In genomic region chr3:137763594-137763938, GRCh38 we compare ENCODE assay signal across 15 cellular contexts. TPM values are rescaled to one million over a fixed set of nuclear protein-coding genes. Genes with fewer than 3 reads are reported as not detected.
DNase-seq lines count a peak whose midpoint lies in the region; ATAC-seq, FAIRE-seq and TF ChIP-seq lines count a peak whose summit lies in the region.
"Had no signal": no experiment of that assay in that cellular context is flagged by ENCODE, and none has a peak within 500 bp of the region (broad histone marks: within the 10 kb centered on the region; RNA-seq: fewer than 3 reads in every experiment).

No MANE protein-coding gene starts in this region.

- no peak for TF ChIP-seq POLR2A in stomach (IDR thresholded peaks at IDR 0.05)
- TF ChIP-seq POLR2A in GM12892 (IDR thresholded peaks at IDR 0.05; ENCODE audit: low read depth, low read length): no peak
- TF ChIP-seq POLR2A in testis (IDR thresholded peaks at IDR 0.05): no peak

- H3K36me3 ChIP-seq in iPS-20b (ENCODE audit: insufficient read depth, low read depth, low read length) (no peaks in the 10 kb centered on the region), stomach (no peaks in the 10 kb centered on the region), testis (ENCODE audit: low read depth, missing control alignments) (no peaks in the 10 kb centered on the region)
- H3K36me3 ChIP-seq: transverse colon had no signal

- peaks cover 89% of the 10 kb centered on the region for H3K27me3 Mint-ChIP-seq in activated CD8-positive, alpha-beta T cell treated with anti-CD3 and anti-CD28 coated beads, Interleukin-2, amount 10 ng/mL, durations not matched to agents 7 days and 5 days (ENCODE audit: low read depth)
- H3K27me3 Mint-ChIP-seq in activated CD8-positive, alpha-beta T cell treated with anti-CD3 and anti-CD28 coated beads for 36 hours: peaks cover 76% of the 10 kb centered on the region

- POLR2A ChIA-PET in activated CD8-positive, alpha-beta T cell treated with anti-CD3 and anti-CD28 coated beads, Interleukin-2, amount 10 ng/mL, durations not matched to agents 7 days and 5 days (lab: Charles Lee): no interaction called here
- POLR2A ChIA-PET in activated CD8-positive, alpha-beta T cell treated with anti-CD3 and anti-CD28 coated beads for 36 hours (lab: Charles Lee): interaction anchor here (1.1 kb wide), 1 partner anchor 26 kb away, joined by 3 read pairs; no protein-coding TSS in a partner anchor

- H3K4me1 Mint-ChIP-seq in activated CD8-positive, alpha-beta T cell treated with anti-CD3 and anti-CD28 coated beads, Interleukin-2, amount 10 ng/mL, durations not matched to agents 7 days and 5 days (ENCODE audit: low read depth): peaks cover 9% of the 10 kb centered on the region
- peaks cover 2% of the 10 kb centered on the region for H3K4me1 Mint-ChIP-seq in activated CD8-positive, alpha-beta T cell treated with anti-CD3 and anti-CD28 coated beads for 36 hours (ENCODE audit: low read depth)

- no peak for TF ChIP-seq EP300 in stomach (IDR thresholded peaks at IDR 0.05)

- peak overlapping the region; percentile 18 for H3K4me3 Mint-ChIP-seq in activated CD8-positive, alpha-beta T cell treated with anti-CD3 and anti-CD28 coated beads, Interleukin-2, amount 10 ng/mL, durations not matched to agents 7 days and 5 days
- no peak overlapping the region for H3K4me3 Mint-ChIP-seq in activated CD8-positive, alpha-beta T cell treated with anti-CD3 and anti-CD28 coated beads for 36 hours
- H3K4me3 Mint-ChIP-seq: T-helper 1 cell treated with Interleukin-12 subunit alpha and Interleukin-12 subunit beta and Interleukin-4 antibody, amounts not matched to agents 30 μg/mL and 1 μg/mL, for 36 hours had no signal

- WGBS in stomach, 5 donors: 1 to 3% (median 1%) methylated on average over 18 of the region's 18 CpGs
- WGBS in testis, 2 donors: 1% methylated on average over 18 of the region's 18 CpGs

- H3K4me3 ChIP-seq in iPS-20b (ENCODE audit: low read length) (peak overlapping the region; percentile 52; the same call in 1 of the 2 replicates), stomach (peak overlapping the region in 3 of 4 donors; percentile 25 to 46 (median 34)), testis (no peak overlapping the region)

- no peak overlapping the region for H3K27ac Mint-ChIP-seq in activated CD8-positive, alpha-beta T cell treated with anti-CD3 and anti-CD28 coated beads, Interleukin-2, amount 10 ng/mL, durations not matched to agents 7 days and 5 days
- H3K27ac Mint-ChIP-seq in activated CD8-positive, alpha-beta T cell treated with anti-CD3 and anti-CD28 coated beads for 36 hours: no peak overlapping the region
- H3K27ac Mint-ChIP-seq: T-helper 1 cell treated with Interleukin-12 subunit alpha and Interleukin-12 subunit beta and Interleukin-4 antibody, amounts not matched to agents 30 μg/mL and 1 μg/mL, for 36 hours had no signal

- H3K4me1 ChIP-seq in iPS-20b (ENCODE audit: insufficient read depth, low read length): peaks cover 36% of the 10 kb centered on the region; the same call in 1 of the 2 replicates
- peaks cover 20 to 73% (median 45%) of the 10 kb centered on the region in 4 donors for H3K4me1 ChIP-seq in stomach
- peaks cover 10% of the 10 kb centered on the region for H3K4me1 ChIP-seq in testis

- no peak for FAIRE-seq in GM12892 (lab: Jason Lieb, UNC)

- TF ChIP-seq CTCF in activated CD8-positive, alpha-beta T cell treated with anti-CD3 and anti-CD28 coated beads for 36 hours (IDR thresholded peaks at IDR 0.05): no peak
- TF ChIP-seq CTCF in stomach (IDR thresholded peaks at IDR 0.05) (no peak), testis (IDR thresholded peaks at IDR 0.05) (no peak)

- H3K9me3 ChIP-seq in iPS-20b (ENCODE audit: insufficient read depth, low read depth, low read length) (peaks cover 5% of the 10 kb centered on the region; the same call in 1 of the 2 replicates), stomach (no peaks in the 10 kb centered on the region), testis (no peaks in the 10 kb centered on the region)
- H3K9me3 ChIP-seq: transverse colon had no signal

- H3K9me3 Mint-ChIP-seq in activated CD8-positive, alpha-beta T cell treated with anti-CD3 and anti-CD28 coated beads, Interleukin-2, amount 10 ng/mL, durations not matched to agents 7 days and 5 days (ENCODE audit: insufficient read depth): no peaks in the 10 kb centered on the region
- H3K9me3 Mint-ChIP-seq in activated CD8-positive, alpha-beta T cell treated with anti-CD3 and anti-CD28 coated beads for 36 hours: no peaks in the 10 kb centered on the region

- DNase-seq in activated CD8-positive, alpha-beta T cell treated with anti-CD3 and anti-CD28 coated beads, Interleukin-2, amount 10 ng/mL, durations not matched to agents 7 days and 5 days: no peak
- DNase-seq in activated CD8-positive, alpha-beta T cell treated with anti-CD3 and anti-CD28 coated beads for 36 hours: no peak
- DNase-seq in NCI-H1105 treated with DMSO at 0.1 percent for 48 hours (lab: John Stamatoyannopoulos, UW) (peak; percentile 66), stomach (no peak), GM12892 (ENCODE audit: insufficient read length) (no peak), testis (no peak), SHP77 treated with DMSO at 0.1 percent for 48 hours (lab: John Stamatoyannopoulos, UW) (no peak)
- DNase-seq: activated CD4-positive, alpha-beta T cell treated with anti-CD3 and anti-CD28 coated beads, Interleukin-2, amount 50 U/mL, for 48 hours; central memory CD4-positive, alpha-beta T cell had no signal

- no peak overlapping the region for H3K9ac ChIP-seq in iPS-20b (ENCODE audit: low read depth, low read length)
- H3K9ac ChIP-seq: KMS-11 had no signal

- H3K27ac ChIP-seq in iPS-20b (ENCODE audit: low read length) (no peak overlapping the region), stomach (no peak overlapping the region), testis (no peak overlapping the region)
- H3K27ac ChIP-seq: KMS-11, transverse colon had no signal

- CTCF ChIA-PET in activated CD8-positive, alpha-beta T cell treated with anti-CD3 and anti-CD28 coated beads, Interleukin-2, amount 10 ng/mL, durations not matched to agents 7 days and 5 days (lab: Charles Lee): no interaction called here
- CTCF ChIA-PET in activated CD8-positive, alpha-beta T cell treated with anti-CD3 and anti-CD28 coated beads for 36 hours (lab: Charles Lee): no interaction called here

- no peak for ATAC-seq in activated CD8-positive, alpha-beta T cell treated with anti-CD3 and anti-CD28 coated beads, Interleukin-2, amount 10 ng/mL, durations not matched to agents 7 days and 5 days
- no peak for ATAC-seq in activated CD8-positive, alpha-beta T cell treated with anti-CD3 and anti-CD28 coated beads for 36 hours

- intact Hi-C loops in activated CD8-positive, alpha-beta T cell treated with anti-CD3 and anti-CD28 coated beads for 36 hours (cut with micrococcal nuclease): no loop called here
- intact Hi-C loops in stomach (cut with DNase I; ENCODE audit: low total_unique reads): no loop called here
- intact Hi-C loops in testis (cut with DNase I; ENCODE audit: low total_unique reads): no loop called here

- H3K27me3 ChIP-seq in iPS-20b (ENCODE audit: insufficient read depth, low read length) (peaks cover 100% of the 10 kb centered on the region), stomach (peaks cover 30 to 100% (median 82%) of the 10 kb centered on the region in 3 donors), testis (no peaks in the 10 kb centered on the region)

- peaks cover 13% of the 10 kb centered on the region for H3K36me3 Mint-ChIP-seq in activated CD8-positive, alpha-beta T cell treated with anti-CD3 and anti-CD28 coated beads, Interleukin-2, amount 10 ng/mL, durations not matched to agents 7 days and 5 days (ENCODE audit: low read depth)
- H3K36me3 Mint-ChIP-seq in activated CD8-positive, alpha-beta T cell treated with anti-CD3 and anti-CD28 coated beads for 36 hours (ENCODE audit: low read depth): no peaks in the 10 kb centered on the region

RNA-seq across cellular contexts. Expression of gene SOX14, which starts 0.5 kb away (rescaled TPM):
- not detected for total RNA-seq in activated CD8-positive, alpha-beta T cell treated with anti-CD3 and anti-CD28 coated beads, Interleukin-2, amount 10 ng/mL, durations not matched to agents 7 days and 5 days
- total RNA-seq in activated CD8-positive, alpha-beta T cell treated with anti-CD3 and anti-CD28 coated beads for 36 hours: not detected
- total RNA-seq in stomach (not detected), testis (not detected)
- polyA plus RNA-seq in stomach (not detected), testis (ENCODE audit: insufficient read depth, low read depth, low replicate concordance) (not detected)
- polyA plus RNA-seq in GM12892 (2012; ENCODE audit: missing spikeins): not detected
- total RNA-seq: fibroblast of lung, transverse colon had no signal
- polyA plus RNA-seq: AG04450, fibroblast of lung had no signal

Comparison
In these comparisons a context has a peak if more than half of its experiments do, and no peak if none do; other contexts are left out.
1. H3K4me3 ChIP-seq: peak in iPS-20b (single experiment) and stomach (3 of 4); none in testis (0 of 2).